In genomic region chr16:2535644-2536021, GRCh38 we compare ENCODE assay signal across 10 cellular contexts. TPM values are rescaled to one million over a fixed set of nuclear protein-coding genes. Genes with fewer than 3 reads are reported as not detected.
A peak's percentile ranks its signal among the peaks of the same experiment; 100 is the strongest.
DNase-seq lines count a peak whose midpoint lies in the region; ATAC-seq, FAIRE-seq and TF ChIP-seq lines count a peak whose summit lies in the region.
"Had no signal": no experiment of that assay in that cellular context is flagged by ENCODE, and none has a peak within 500 bp of the region (broad histone marks: within the 10 kb centered on the region; RNA-seq: fewer than 3 reads in every experiment).

No MANE protein-coding gene starts in this region.

- H3K27ac Mint-ChIP-seq in activated naive CD4-positive, alpha-beta T cell treated with anti-CD3 and anti-CD28 coated beads, Interleukin-2, amount 10 ng/mL, durations not matched to agents 7 days and 5 days = no peak overlapping the region
- H3K27ac Mint-ChIP-seq in astrocyte (ENCODE audit: unreplicated experiment) = peak overlapping the region; percentile 87
- no peak overlapping the region for H3K27ac Mint-ChIP-seq in activated naive CD4-positive, alpha-beta T cell treated with anti-CD3 and anti-CD28 coated beads, Interleukin-2, amount 50 U/mL, for 72 hours

- CTCF ChIA-PET in activated naive CD4-positive, alpha-beta T cell treated with anti-CD3 and anti-CD28 coated beads, Interleukin-2, amount 10 ng/mL, durations not matched to agents 7 days and 5 days (lab: Charles Lee) = no interaction called here

- peak in 1 of 4 donors; percentile 39 for TF ChIP-seq POLR2A in upper lobe of left lung (IDR thresholded peaks at IDR 0.05)

- FAIRE-seq in astrocyte (lab: Jason Lieb, UNC) = no peak

- no peaks in the 10 kb centered on the region for H3K27me3 Mint-ChIP-seq in activated naive CD4-positive, alpha-beta T cell treated with anti-CD3 and anti-CD28 coated beads, Interleukin-2, amount 10 ng/mL, durations not matched to agents 7 days and 5 days
- H3K27me3 Mint-ChIP-seq in astrocyte (ENCODE audit: low read depth, unreplicated experiment) = no peaks in the 10 kb centered on the region

- WGBS in lung, 2 donors = 66 to 70% methylated on average over 8 of the region's 8 CpGs
- 72 to 73% methylated on average over 8 of the region's 8 CpGs for WGBS in upper lobe of left lung, 2 donors

- peaks cover 22% of the 10 kb centered on the region for H4K20me1 ChIP-seq in astrocyte (ENCODE audit: insufficient read depth, low read length)

- H3K4me3 ChIP-seq in astrocyte (ENCODE audit: insufficient read depth, low read depth, low read length) (no peak overlapping the region), lung (no peak overlapping the region), upper lobe of left lung (no peak overlapping the region)
- H3K4me3 ChIP-seq: BLaER1 treated with 17β-estradiol and CSF1 and Interleukin-3, amounts not matched to agents 10 nM and 100 nM had no signal

- H3K9me3 ChIP-seq in astrocyte (ENCODE audit: insufficient read depth, low read depth, low read length) (no peaks in the 10 kb centered on the region), lung (ENCODE audit: control insufficient read depth in 2 of 2, insufficient read depth in 1 of 2, low read length in 1 of 2) (no peaks in the 10 kb centered on the region), upper lobe of left lung (no peaks in the 10 kb centered on the region)
- H3K9me3 ChIP-seq: BLaER1 treated with 17β-estradiol and CSF1 and Interleukin-3, amounts not matched to agents 10 nM and 100 nM had no signal

- H3K4me1 Mint-ChIP-seq in activated naive CD4-positive, alpha-beta T cell treated with anti-CD3 and anti-CD28 coated beads, Interleukin-2, amount 10 ng/mL, durations not matched to agents 7 days and 5 days = peaks cover 65% of the 10 kb centered on the region
- peaks cover 22% of the 10 kb centered on the region for H3K4me1 Mint-ChIP-seq in astrocyte (ENCODE audit: low read depth, unreplicated experiment)

- no peak overlapping the region for H2AFZ ChIP-seq in astrocyte (ENCODE audit: low read depth, low read length)

- no peak overlapping the region for H3K9ac ChIP-seq in astrocyte (ENCODE audit: low read length)

- peak overlapping the region; percentile 13 for H3K4me2 ChIP-seq in astrocyte (ENCODE audit: low read length)

- DNase-seq in activated naive CD4-positive, alpha-beta T cell treated with anti-CD3 and anti-CD28 coated beads, Interleukin-2, amount 10 ng/mL, durations not matched to agents 7 days and 5 days = no peak
- no peak for DNase-seq in activated naive CD4-positive, alpha-beta T cell treated with Interleukin-2 at 50 U/mL for 16 hours
- DNase-seq in astrocyte (ENCODE audit: low read depth) (peak; percentile 64), lung (ENCODE audit: low spot score) (peak; percentile 40), upper lobe of left lung (no peak), NCI-H226 (no peak), NCI-H524 (lab: John Stamatoyannopoulos, UW) (no peak)
- no peak for DNase-seq in activated naive CD4-positive, alpha-beta T cell treated with anti-CD3 and anti-CD28 coated beads, Interleukin-2, amount 50 U/mL, for 72 hours (ENCODE audit: low spot score in 2 of 2)
- DNase-seq: Karpas-422 had no signal

- H3K79me2 ChIP-seq in astrocyte (ENCODE audit: insufficient read depth, low read length) = peaks cover 22% of the 10 kb centered on the region

- ATAC-seq in lung (ENCODE audit: insufficient read depth, low FRiP score) (no peak), upper lobe of left lung (ENCODE audit: low FRiP score in 2 of 2) (peak in 1 of 2 donors; percentile 4)
- ATAC-seq in activated naive CD4-positive, alpha-beta T cell treated with anti-CD3 and anti-CD28 coated beads, Interleukin-2, amount 50 U/mL, for 72 hours = no peak

- H3K27ac ChIP-seq in astrocyte (ENCODE audit: low read depth, low read length) (peak overlapping the region; percentile 31), lung (ENCODE audit: low read depth in 1 of 2, low read length in 1 of 2) (peak overlapping the region in 1 of 2 donors; percentile 58), upper lobe of left lung (peak overlapping the region; percentile 41 to 94 (median 67))

- TF ChIP-seq CTCF in astrocyte (IDR thresholded peaks at IDR 0.05; ENCODE audit: insufficient read depth, low read depth, low read length) (no peak), lung (IDR thresholded peaks at IDR 0.05; ENCODE audit: control extremely low read depth, extremely low read depth) (no peak), upper lobe of left lung (IDR thresholded peaks at IDR 0.05) (no peak)

- H3K27me3 ChIP-seq in astrocyte (ENCODE audit: insufficient read depth, low read length) (no peaks in the 10 kb centered on the region), lung (ENCODE audit: control insufficient read depth, insufficient read depth) (no peaks in the 10 kb centered on the region), upper lobe of left lung (no peaks in the 10 kb centered on the region)
- H3K27me3 ChIP-seq: BLaER1 treated with 17β-estradiol and CSF1 and Interleukin-3, amounts not matched to agents 10 nM and 100 nM had no signal

- H3K36me3 Mint-ChIP-seq in activated naive CD4-positive, alpha-beta T cell treated with anti-CD3 and anti-CD28 coated beads, Interleukin-2, amount 10 ng/mL, durations not matched to agents 7 days and 5 days = peaks cover 8% of the 10 kb centered on the region
- peaks cover 2% of the 10 kb centered on the region for H3K36me3 Mint-ChIP-seq in astrocyte (ENCODE audit: low read depth, unreplicated experiment)
- peaks cover 0 to 10% of the 10 kb centered on the region in 2 donors for H3K36me3 Mint-ChIP-seq in activated naive CD4-positive, alpha-beta T cell treated with anti-CD3 and anti-CD28 coated beads, Interleukin-2, amount 50 U/mL, for 72 hours

- no peak for TF ChIP-seq EP300 in upper lobe of left lung (IDR thresholded peaks at IDR 0.05)

- H3K9me3 Mint-ChIP-seq in activated naive CD4-positive, alpha-beta T cell treated with anti-CD3 and anti-CD28 coated beads, Interleukin-2, amount 10 ng/mL, durations not matched to agents 7 days and 5 days = no peaks in the 10 kb centered on the region
- H3K9me3 Mint-ChIP-seq in astrocyte (ENCODE audit: unreplicated experiment) = no peaks in the 10 kb centered on the region
- no peaks in the 10 kb centered on the region for H3K9me3 Mint-ChIP-seq in activated naive CD4-positive, alpha-beta T cell treated with anti-CD3 and anti-CD28 coated beads, Interleukin-2, amount 50 U/mL, for 72 hours

- peak overlapping the region; percentile 18 for H3K4me3 Mint-ChIP-seq in activated naive CD4-positive, alpha-beta T cell treated with anti-CD3 and anti-CD28 coated beads, Interleukin-2, amount 10 ng/mL, durations not matched to agents 7 days and 5 days
- peak overlapping the region; percentile 76 for H3K4me3 Mint-ChIP-seq in astrocyte (ENCODE audit: unreplicated experiment)

- H3K36me3 ChIP-seq in astrocyte (ENCODE audit: insufficient read depth, low read length) (no peaks in the 10 kb centered on the region), lung (ENCODE audit: control insufficient read depth in 2 of 2, insufficient read depth in 2 of 2, low read length in 2 of 2) (no peaks in the 10 kb centered on the region), upper lobe of left lung (no peaks in the 10 kb centered on the region)

- H3K4me1 ChIP-seq in astrocyte (ENCODE audit: insufficient read depth, low read length) (peaks cover 20% of the 10 kb centered on the region), lung (ENCODE audit: control insufficient read depth in 2 of 2, insufficient read depth in 2 of 2, low read length in 2 of 2) (peaks cover 5 to 9% of the 10 kb centered on the region in 2 donors), upper lobe of left lung (peaks cover 38 to 65% (median 42%) of the 10 kb centered on the region in 4 donors)

RNA-seq across cellular contexts. Expression of gene PDPK1, which starts 2.2 kb away (rescaled TPM):
- 48.1 and 50.5 TPM in 2 replicates for total RNA-seq in astrocyte
- total RNA-seq in lung = 10 to 100 TPM; 35.0 to 79.0 TPM
- polyA plus RNA-seq in lung = 10 to 100 TPM; 16.7 to 32.6 TPM
- total RNA-seq in upper lobe of left lung = 10 to 100 TPM; 39.4 to 83.1 (median 67.2) TPM
- 10 to 100 TPM; 36.5 to 57.6 TPM for total RNA-seq in activated naive CD4-positive, alpha-beta T cell treated with anti-CD3 and anti-CD28 coated beads, Interleukin-2, amount 50 U/mL, for 72 hours

RNA-seq across cellular contexts. Expression of gene CEMP1, which starts 4.4 kb away (rescaled TPM):
- total RNA-seq in astrocyte (not detected in 2 replicates), lung (1 to 10 TPM in 1 of 2 donors, under 1 TPM in 1; 0.65 to 2.1 TPM), upper lobe of left lung (10 to 100 TPM in 2 of 6 donors, 1 to 10 TPM in 3, under 1 TPM in 1; 0.91 to 17.0 (median 5.4) TPM)
- polyA plus RNA-seq in lung = 1 to 10 TPM; 1.1 to 1.6 TPM
- under 1 TPM in 1 of 2 donors, not detected in 1; 0.50 TPM for total RNA-seq in activated naive CD4-positive, alpha-beta T cell treated with anti-CD3 and anti-CD28 coated beads, Interleukin-2, amount 50 U/mL, for 72 hours

RNA-seq across cellular contexts. Expression of gene AMDHD2, which starts 15.5 kb away (rescaled TPM):
- total RNA-seq in astrocyte (24.9 and 32.3 TPM in 2 replicates), lung (10 to 100 TPM; 27.2 to 59.7 TPM), upper lobe of left lung (100 to 1,000 TPM in 1 of 6 donors, 10 to 100 TPM in 5; 33.0 to 126 (median 68.4) TPM)
- polyA plus RNA-seq in lung = 10 to 100 TPM; 44.0 to 60.4 TPM
- total RNA-seq in activated naive CD4-positive, alpha-beta T cell treated with anti-CD3 and anti-CD28 coated beads, Interleukin-2, amount 50 U/mL, for 72 hours = 10 to 100 TPM; 37.0 to 37.2 TPM

RNA-seq across cellular contexts. Expression of gene ATP6V0C, which starts 21.9 kb away (rescaled TPM):
- total RNA-seq in astrocyte = 311 TPM in 2 replicates
- 100 to 1,000 TPM in 1 of 2 donors, 10 to 100 TPM in 1; 39.0 to 297 TPM for total RNA-seq in lung
- 100 to 1,000 TPM; 203 to 410 TPM for polyA plus RNA-seq in lung
- total RNA-seq in upper lobe of left lung = 100 to 1,000 TPM in 4 of 6 donors, 10 to 100 TPM in 2; 84.9 to 332 (median 164) TPM
- 100 to 1,000 TPM in 1 of 2 donors, 10 to 100 TPM in 1; 94.4 to 127 TPM for total RNA-seq in activated naive CD4-positive, alpha-beta T cell treated with anti-CD3 and anti-CD28 coated beads, Interleukin-2, amount 50 U/mL, for 72 hours

Comparison
In these comparisons a context has a peak if more than half of its experiments do, and no peak if none do; other contexts are left out.
1. DNase-seq: peak in astrocyte (single experiment) and lung (single experiment); none in activated naive CD4-positive, alpha-beta T cell treated with anti-CD3 and anti-CD28 coated beads, Interleukin-2, amount 10 ng/mL, durations not matched to agents 7 days and 5 days (single experiment), activated naive CD4-positive, alpha-beta T cell treated with Interleukin-2 at 50 U/mL for 16 hours (single experiment), upper lobe of left lung (0 of 2), NCI-H226 (single experiment), NCI-H524 (0 of 2) and activated naive CD4-positive, alpha-beta T cell treated with anti-CD3 and anti-CD28 coated beads, Interleukin-2, amount 50 U/mL, for 72 hours (0 of 2).